Comparison of ENCODE assay signal across 1 cellular context in the genomic region with DNA sequence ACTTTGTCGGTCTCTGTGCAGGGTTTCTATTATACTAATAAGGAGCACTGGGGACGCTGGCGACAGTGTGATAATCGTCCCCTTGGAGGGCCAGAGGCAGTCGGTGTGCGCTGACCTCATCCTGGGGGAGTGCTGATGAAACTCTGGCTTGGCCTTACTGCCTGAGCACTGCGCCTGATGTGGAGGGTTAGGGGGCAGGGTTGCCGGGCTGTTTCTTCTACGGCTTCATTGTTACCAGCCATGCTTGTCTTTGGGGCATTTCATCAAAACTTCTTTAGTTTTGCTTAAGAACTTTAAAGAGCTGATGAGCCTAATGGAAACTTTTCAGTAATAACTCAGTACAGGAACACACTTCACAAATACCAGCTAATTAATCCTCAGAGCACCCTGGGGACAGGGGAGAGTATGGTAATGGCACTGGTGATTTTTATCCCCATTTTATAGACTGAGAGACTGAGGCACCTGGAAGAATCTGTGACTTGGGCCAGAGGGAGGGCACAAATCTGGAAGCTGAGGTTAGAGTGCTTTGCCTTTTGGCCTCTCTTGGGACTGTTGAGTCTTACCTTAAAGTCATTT.
TF ChIP-seq lines count a peak whose summit lies in the region.

No MANE protein-coding gene starts in this region.

TF ChIP-seq in K562, 482 proteins besides CTCF, POLR2A, EP300 and RAD21 (continued from another document):
- TF ChIP-seq, protein P1, sequence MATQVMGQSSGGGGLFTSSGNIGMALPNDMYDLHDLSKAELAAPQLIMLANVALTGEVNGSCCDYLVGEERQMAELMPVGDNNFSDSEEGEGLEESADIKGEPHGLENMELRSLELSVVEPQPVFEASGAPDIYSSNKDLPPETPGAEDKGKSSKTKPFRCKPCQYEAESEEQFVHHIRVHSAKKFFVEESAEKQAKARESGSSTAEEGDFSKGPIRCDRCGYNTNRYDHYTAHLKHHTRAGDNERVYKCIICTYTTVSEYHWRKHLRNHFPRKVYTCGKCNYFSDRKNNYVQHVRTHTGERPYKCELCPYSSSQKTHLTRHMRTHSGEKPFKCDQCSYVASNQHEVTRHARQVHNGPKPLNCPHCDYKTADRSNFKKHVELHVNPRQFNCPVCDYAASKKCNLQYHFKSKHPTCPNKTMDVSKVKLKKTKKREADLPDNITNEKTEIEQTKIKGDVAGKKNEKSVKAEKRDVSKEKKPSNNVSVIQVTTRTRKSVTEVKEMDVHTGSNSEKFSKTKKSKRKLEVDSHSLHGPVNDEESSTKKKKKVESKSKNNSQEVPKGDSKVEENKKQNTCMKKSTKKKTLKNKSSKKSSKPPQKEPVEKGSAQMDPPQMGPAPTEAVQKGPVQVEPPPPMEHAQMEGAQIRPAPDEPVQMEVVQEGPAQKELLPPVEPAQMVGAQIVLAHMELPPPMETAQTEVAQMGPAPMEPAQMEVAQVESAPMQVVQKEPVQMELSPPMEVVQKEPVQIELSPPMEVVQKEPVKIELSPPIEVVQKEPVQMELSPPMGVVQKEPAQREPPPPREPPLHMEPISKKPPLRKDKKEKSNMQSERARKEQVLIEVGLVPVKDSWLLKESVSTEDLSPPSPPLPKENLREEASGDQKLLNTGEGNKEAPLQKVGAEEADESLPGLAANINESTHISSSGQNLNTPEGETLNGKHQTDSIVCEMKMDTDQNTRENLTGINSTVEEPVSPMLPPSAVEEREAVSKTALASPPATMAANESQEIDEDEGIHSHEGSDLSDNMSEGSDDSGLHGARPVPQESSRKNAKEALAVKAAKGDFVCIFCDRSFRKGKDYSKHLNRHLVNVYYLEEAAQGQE (CRISPR knock-in tag; IDR thresholded peaks at IDR 0.05; ENCODE audit: low read depth): no peak
- TF ChIP-seq NR2C2 (CRISPR knock-in tag; IDR thresholded peaks at IDR 0.05): no peak
- TF ChIP-seq NR2C2 (tag; IDR thresholded peaks at IDR 0.05): peak; percentile 80
- TF ChIP-seq SMARCA5 (IDR thresholded peaks at IDR 0.05): peak; percentile 94
